ENCODE assay signal across 12 cellular contexts in the genomic region with DNA sequence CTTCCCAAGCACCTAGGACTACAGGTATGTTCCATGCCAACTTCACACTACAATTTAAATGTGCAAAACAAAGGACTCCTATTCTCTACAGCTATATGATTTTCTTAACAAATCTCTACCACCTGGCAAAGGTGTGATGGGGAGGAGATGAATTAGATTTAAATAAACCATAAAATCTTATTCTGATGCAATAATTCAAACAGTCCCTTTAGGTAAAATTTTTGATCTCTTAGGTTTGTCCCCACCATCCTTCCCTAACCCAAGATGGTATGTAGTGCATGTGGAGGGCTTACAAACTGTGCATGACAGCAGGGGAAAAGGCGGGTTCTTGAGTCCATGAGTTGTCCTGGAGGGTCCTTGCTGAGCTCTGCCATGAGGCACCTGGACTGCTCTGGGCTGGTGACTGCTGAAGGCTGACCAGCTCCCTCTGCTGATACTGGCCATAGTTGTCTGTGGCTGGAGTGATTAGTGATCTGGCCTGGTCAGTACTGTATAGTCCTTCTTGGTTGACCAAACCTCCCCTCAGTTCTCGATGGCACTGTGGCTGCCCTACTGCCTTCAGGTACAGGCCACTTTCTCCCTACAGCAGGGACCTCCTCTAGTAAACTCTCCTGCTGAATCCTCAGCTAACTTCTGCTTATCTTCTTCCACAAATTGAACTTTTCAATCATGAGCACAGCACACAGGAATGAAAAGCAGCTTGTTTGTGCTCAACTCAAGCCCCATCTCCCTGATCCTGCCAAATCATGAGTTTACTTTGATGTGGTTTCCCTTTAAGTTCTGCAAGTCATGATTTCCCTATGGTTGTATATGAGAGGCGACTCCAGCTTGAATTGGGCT. TPM values are rescaled to one million over a fixed set of nuclear protein-coding genes. Genes with fewer than 3 reads are reported as not detected.
A peak's percentile ranks its signal among the peaks of the same experiment; 100 is the strongest.
DNase-seq lines count a peak whose midpoint lies in the region; ATAC-seq and TF ChIP-seq lines count a peak whose summit lies in the region.
"Had no signal": no experiment of that assay in that cellular context is flagged by ENCODE, and none has a peak within 500 bp of the region (broad histone marks: within the 10 kb centered on the region; RNA-seq: fewer than 3 reads in every experiment).

No MANE protein-coding gene starts in this region.

- H3K36me3 Mint-ChIP-seq in H9 (ENCODE audit: insufficient read depth in 1 of 3, low read depth in 3 of 3), result no peaks in the 10 kb centered on the region; a peak in 1 of 7 replicates
- H3K36me3 Mint-ChIP-seq in natural killer cell treated with Interleukin-12 subunit alpha and Interleukin-12 subunit beta and Interleukin-15 and Interleukin-18, amount 100 ng/mL, for 72 hours, result no peaks in the 10 kb centered on the region

- no peak overlapping the region for H2AK5ac ChIP-seq in H9 (ENCODE audit: insufficient read length, low read length)

- H3K9me3 Mint-ChIP-seq in H9, result no peaks in the 10 kb centered on the region
- no peaks in the 10 kb centered on the region for H3K9me3 Mint-ChIP-seq in natural killer cell treated with Interleukin-12 subunit alpha and Interleukin-12 subunit beta and Interleukin-15 and Interleukin-18, amount 100 ng/mL, for 72 hours

- no peaks in the 10 kb centered on the region for H3K9me3 ChIP-seq in H9 (ENCODE audit: control insufficient read depth, low read depth, low read length)
- no peaks in the 10 kb centered on the region for H3K9me3 ChIP-seq in adipocyte (ENCODE audit: control insufficient read depth, low read length)
- H3K9me3 ChIP-seq: esophagus muscularis mucosa had no signal

- H4K91ac ChIP-seq in H9 (ENCODE audit: insufficient read length, low read depth, low read length), result no peak overlapping the region

- no peaks in the 10 kb centered on the region for H3K79me1 ChIP-seq in H9 (ENCODE audit: insufficient read depth, low read depth, low read length, poor library complexity, severe bottlenecking)

- H2BK15ac ChIP-seq in H9 (ENCODE audit: low read depth, low read length), result no peak overlapping the region

- H3K14ac ChIP-seq in H9 (ENCODE audit: insufficient read depth, low read length), result no peak overlapping the region

- H2BK5ac ChIP-seq in H9 (ENCODE audit: insufficient read length, low read length), result no peak overlapping the region

- H3K36me3 ChIP-seq in adipocyte (ENCODE audit: control insufficient read depth, insufficient read depth, low read length, severe bottlenecking), result no peaks in the 10 kb centered on the region
- H3K36me3 ChIP-seq: BLaER1 treated with 17β-estradiol and CSF1 and Interleukin-3, amounts not matched to agents 10 nM and 100 nM; esophagus muscularis mucosa had no signal

- H4K20me1 ChIP-seq in H9 (ENCODE audit: control insufficient read depth, insufficient read depth, insufficient read length), result no peaks in the 10 kb centered on the region
- H4K20me1 ChIP-seq: BLaER1 treated with 17β-estradiol and CSF1 and Interleukin-3, amounts not matched to agents 10 nM and 100 nM had no signal

- H3K27me3 Mint-ChIP-seq in H9 (ENCODE audit: low read depth), result peaks cover 23% of the 10 kb centered on the region
- peaks cover 10 to 17% of the 10 kb centered on the region in 2 donors for H3K27me3 Mint-ChIP-seq in natural killer cell treated with Interleukin-12 subunit alpha and Interleukin-12 subunit beta and Interleukin-15 and Interleukin-18, amount 100 ng/mL, for 72 hours

- H2BK12ac ChIP-seq in H9 (ENCODE audit: insufficient read length, low read depth, low read length), result no peak overlapping the region

- H3K18ac ChIP-seq in H9 (ENCODE audit: insufficient read length, low read depth, low read length), result no peak overlapping the region

- no peak overlapping the region for H4K8ac ChIP-seq in H9 (replicated peaks; ENCODE audit: insufficient read length, low read depth, low read length)

- no peak overlapping the region for H3K4me3 ChIP-seq in adipocyte (ENCODE audit: low read length)
- H3K4me3 ChIP-seq in foreskin fibroblast (ENCODE audit: low read depth in 1 of 2, low read length in 2 of 2), result no peak overlapping the region
- H3K4me3 ChIP-seq: BLaER1 treated with 17β-estradiol and CSF1 and Interleukin-3, amounts not matched to agents 10 nM and 100 nM; esophagus muscularis mucosa had no signal

- no peak overlapping the region for H3K27ac Mint-ChIP-seq in H9
- H3K27ac Mint-ChIP-seq in natural killer cell treated with Interleukin-12 subunit alpha and Interleukin-12 subunit beta and Interleukin-15 and Interleukin-18, amount 100 ng/mL, for 72 hours, result no peak overlapping the region

- no peak overlapping the region for H2BK120ac ChIP-seq in H9 (ENCODE audit: low read depth, low read length, poor library complexity, severe bottlenecking)

- no peak overlapping the region for H3K4ac ChIP-seq in H9 (ENCODE audit: low read depth, low read length)

- no peak overlapping the region for H3K23ac ChIP-seq in H9 (ENCODE audit: insufficient read length, low read depth, low read length)

- H2AFZ ChIP-seq in H9 (ENCODE audit: low read length), result no peak overlapping the region

- WGBS in H9 (ENCODE audit: extremely low coverage, insufficient read length, low lambda C conversion rate), result no CpG with 5 or more reads among the region's 3 CpGs

- TF ChIP-seq CTCF in H9 (conservative IDR thresholded peaks at IDR 0.05), result no peak; the same call in 2 of the 3 replicates
- peak; percentile 45 for TF ChIP-seq CTCF in foreskin fibroblast (IDR thresholded peaks at IDR 0.05; ENCODE audit: low read depth, low read length)

- H3T11ph ChIP-seq in H9 (ENCODE audit: low read length), result no peak overlapping the region

- H3K56ac ChIP-seq in H9 (ENCODE audit: insufficient read length, low read depth, low read length), result no peak overlapping the region

- no peak overlapping the region for H3K4me3 Mint-ChIP-seq in H9
- no peak overlapping the region for H3K4me3 Mint-ChIP-seq in natural killer cell treated with Interleukin-12 subunit alpha and Interleukin-12 subunit beta and Interleukin-15 and Interleukin-18, amount 100 ng/mL, for 72 hours

- H3K27ac ChIP-seq in H9 (ENCODE audit: insufficient read length, low read depth, low read length), result no peak overlapping the region
- H3K27ac ChIP-seq: BLaER1 treated with 17β-estradiol and CSF1 and Interleukin-3, amounts not matched to agents 10 nM and 100 nM had no signal

- ATAC-seq in natural killer cell treated with Interleukin-12 subunit alpha and Interleukin-12 subunit beta and Interleukin-15 and Interleukin-18, amount 100 ng/mL, for 72 hours, result no peak
- ATAC-seq: sciatic nerve had no signal

- no peaks in the 10 kb centered on the region for H3K4me1 Mint-ChIP-seq in H9
- H3K4me1 Mint-ChIP-seq in natural killer cell treated with Interleukin-12 subunit alpha and Interleukin-12 subunit beta and Interleukin-15 and Interleukin-18, amount 100 ng/mL, for 72 hours (ENCODE audit: low read depth in 2 of 2), result peaks cover 16 to 19% of the 10 kb centered on the region in 2 donors

- no peak overlapping the region for H2BK20ac ChIP-seq in H9 (ENCODE audit: low read depth, low read length, poor library complexity, severe bottlenecking)

- H3K4me2 ChIP-seq in H9 (ENCODE audit: insufficient read depth, insufficient read length, low read length), result no peak overlapping the region

- H4K5ac ChIP-seq in H9 (ENCODE audit: insufficient read length, low read depth, low read length), result no peak overlapping the region

- H3K4me1 ChIP-seq in H9 (ENCODE audit: insufficient read depth, low read length) (no peaks in the 10 kb centered on the region), adipocyte (ENCODE audit: control insufficient read depth, insufficient read depth, low read length) (peaks cover 38% of the 10 kb centered on the region)

- H3K27me3 ChIP-seq in H9 (ENCODE audit: insufficient read depth, low read length) (no peaks in the 10 kb centered on the region), adipocyte (replicated peaks; ENCODE audit: control insufficient read depth, insufficient read depth, low read length) (no peaks in the 10 kb centered on the region)
- H3K27me3 ChIP-seq: BLaER1 treated with 17β-estradiol and CSF1 and Interleukin-3, amounts not matched to agents 10 nM and 100 nM; esophagus muscularis mucosa had no signal

- no peak overlapping the region for H3K9ac ChIP-seq in H9 (ENCODE audit: extremely low read depth, insufficient read length, low read length)
- H3K9ac ChIP-seq in adipocyte (ENCODE audit: low read length), result peak overlapping the region; percentile 16
- H3K9ac ChIP-seq: BLaER1 treated with 17β-estradiol and CSF1 and Interleukin-3, amounts not matched to agents 10 nM and 100 nM had no signal

- DNase-seq in A172 (ENCODE audit: low spot score) (peak; percentile 18), H9 (peak; percentile 37), adipocyte (ENCODE audit: low read depth) (peak; percentile 82), foreskin fibroblast (peak; percentile 58 to 81), mucosa of gallbladder (ENCODE audit: low spot score) (no peak)
- no peak for DNase-seq in activated naive CD4-positive, alpha-beta T cell treated with anti-CD3 and anti-CD28 coated beads, Interleukin-2, amount 50 U/mL, for 16 hours
- DNase-seq in natural killer cell treated with Interleukin-12 subunit alpha and Interleukin-12 subunit beta and Interleukin-15 and Interleukin-18, amount 100 ng/mL, for 72 hours (ENCODE audit: low spot score), result no peak
- no peak for DNase-seq in stimulated activated CD4-positive, alpha-beta T cell treated with anti-CD3 and anti-CD28 coated beads, Interleukin-4, amount 100 ng/mL, for 4 hours
- DNase-seq: stimulated activated CD8-positive, alpha-beta memory T cell treated with anti-CD3 and anti-CD28 coated beads, Interleukin-4, amount 100 ng/mL, for 48 hours had no signal

- no peaks in the 10 kb centered on the region for H3K23me2 ChIP-seq in H9 (ENCODE audit: insufficient read length, low read depth, low read length, poor library complexity, severe bottlenecking)

- H3K79me2 ChIP-seq in H9 (ENCODE audit: insufficient read depth, low read length), result no peaks in the 10 kb centered on the region

RNA-seq across cellular contexts. Expression of gene CFAP161, which starts 30.1 kb away (rescaled TPM):
- not detected in 2 replicates for total RNA-seq in A172 (2014; rRNA removed; shearing (Covaris generic))
- 0.24 TPM in 1 of 2 replicates, not detected in the other for total RNA-seq in H9 (2021)
- 0.17 TPM for total RNA-seq in mucosa of gallbladder
- total RNA-seq in natural killer cell treated with Interleukin-12 subunit alpha and Interleukin-12 subunit beta and Interleukin-15 and Interleukin-18, amount 100 ng/mL, for 72 hours, result not detected
- total RNA-seq: sciatic nerve had no signal

RNA-seq across cellular contexts. Expression of gene IL16, which starts 32.5 kb away (rescaled TPM):
- total RNA-seq in A172 (2014; rRNA removed; shearing (Covaris generic)), result 0.02 TPM in 1 of 2 replicates, not detected in the other
- total RNA-seq in H9 (2021), result 0.18 and 0.28 TPM in 2 replicates
- total RNA-seq in mucosa of gallbladder, result 16.5 TPM
- total RNA-seq in natural killer cell treated with Interleukin-12 subunit alpha and Interleukin-12 subunit beta and Interleukin-15 and Interleukin-18, amount 100 ng/mL, for 72 hours, result 10 to 100 TPM; 32.3 to 84.1 TPM

Comparison
In these comparisons a context has a peak if more than half of its experiments do, and no peak if none do; other contexts are left out.
1. DNase-seq: peak in A172 (single experiment), H9 (single experiment), adipocyte (single experiment) and foreskin fibroblast (2 of 2); none in mucosa of gallbladder (single experiment), activated naive CD4-positive, alpha-beta T cell treated with anti-CD3 and anti-CD28 coated beads, Interleukin-2, amount 50 U/mL, for 16 hours (single experiment), natural killer cell treated with Interleukin-12 subunit alpha and Interleukin-12 subunit beta and Interleukin-15 and Interleukin-18, amount 100 ng/mL, for 72 hours (single experiment) and stimulated activated CD4-positive, alpha-beta T cell treated with anti-CD3 and anti-CD28 coated beads, Interleukin-4, amount 100 ng/mL, for 4 hours (0 of 2).
2. RNA of gene IL16, which starts 32.5 kb away (total RNA-seq): 32.3 to 84.1 TPM in natural killer cell treated with Interleukin-12 subunit alpha and Interleukin-12 subunit beta and Interleukin-15 and Interleukin-18, amount 100 ng/mL, for 72 hours and 16.5 TPM in mucosa of gallbladder (single experiment); 0.18 to 0.28 TPM in H9 and 0.02 TPM in A172; every median in the first group is over 10 times any median in the second.